ENCODE assay signal across 8 cellular contexts in genomic region chr6:123802697-123803455, GRCh38. TPM values are rescaled to one million over a fixed set of nuclear protein-coding genes. Genes with fewer than 3 reads are reported as not detected.
DNase-seq lines count a peak whose midpoint lies in the region; ATAC-seq and TF ChIP-seq lines count a peak whose summit lies in the region.

No MANE protein-coding gene starts in this region.

- H3K27ac ChIP-seq in coronary artery = no peak overlapping the region

- intact Hi-C loops in activated CD4-positive, alpha-beta T cell treated with anti-CD3 and anti-CD28 coated beads for 36 hours (cut with DNase I, micrococcal nuclease) = loop anchor here (1.0 to 10.0 kb wide), 5 partner anchors 992 to 1311 kb away; no protein-coding TSS in a partner anchor
- intact Hi-C loops in left colon (cut with DNase I, micrococcal nuclease) = loop anchor here in 1 of 2 donors (10.0 kb wide), 1 partner anchor 1052 kb away; no protein-coding TSS in a partner anchor

- DNase-seq in AG10803 (ENCODE audit: low read depth) = peak; percentile 56
- DNase-seq in NCI-H2196 treated with DMSO at 0.1 percent for 48 hours (lab: John Stamatoyannopoulos, UW; ENCODE audit: unreplicated experiment) = peak; percentile 76
- DNase-seq in activated CD4-positive, alpha-beta T cell treated with anti-CD3 and anti-CD28 coated beads for 36 hours = peak; percentile 85
- peak; percentile 78 for DNase-seq in coronary artery (ENCODE audit: low spot score)
- DNase-seq in left colon = peak; percentile 49 to 77
- peak; percentile 41 to 51 for DNase-seq in stimulated activated CD4-positive, alpha-beta T cell treated with anti-CD3 and anti-CD28 coated beads, Interleukin-15, amount 100 ng/mL, for 48 hours (ENCODE audit: low read depth in 2 of 2)

- CTCF ChIA-PET in activated CD4-positive, alpha-beta T cell treated with anti-CD3 and anti-CD28 coated beads for 36 hours (lab: Charles Lee) = interaction anchor here (0.6 to 1.2 kb wide), 7 partner anchors 8 to 1309 kb away, joined by 3 to 7 read pairs (median 4); no protein-coding TSS in a partner anchor

- H3K4me1 Mint-ChIP-seq in activated CD4-positive, alpha-beta T cell treated with anti-CD3 and anti-CD28 coated beads for 36 hours = peaks cover 12% of the 10 kb centered on the region

- H3K27me3 Mint-ChIP-seq in activated CD4-positive, alpha-beta T cell treated with anti-CD3 and anti-CD28 coated beads for 36 hours = peaks cover 38% of the 10 kb centered on the region

- H3K4me3 Mint-ChIP-seq in activated CD4-positive, alpha-beta T cell treated with anti-CD3 and anti-CD28 coated beads for 36 hours = peak overlapping the region; percentile 38

- no peak overlapping the region for H3K27ac Mint-ChIP-seq in activated CD4-positive, alpha-beta T cell treated with anti-CD3 and anti-CD28 coated beads for 36 hours

- H3K4me3 ChIP-seq in AG10803 (ENCODE audit: low read length) = peak overlapping the region; percentile 50
- H3K4me3 ChIP-seq in coronary artery = peak overlapping the region; percentile 70

- no peaks in the 10 kb centered on the region for H3K36me3 Mint-ChIP-seq in activated CD4-positive, alpha-beta T cell treated with anti-CD3 and anti-CD28 coated beads for 36 hours (ENCODE audit: low read depth)

- ATAC-seq in GM18909 (IDR thresholded peaks at IDR 0.05; ENCODE audit: poor library complexity, unreplicated experiment) (peak; percentile 96), HG03175 (IDR thresholded peaks at IDR 0.05; ENCODE audit: unreplicated experiment) (peak; percentile 96), left colon (peak; percentile 96)
- peak; percentile 92 for ATAC-seq in activated CD4-positive, alpha-beta T cell treated with anti-CD3 and anti-CD28 coated beads for 36 hours

- TF ChIP-seq CTCF in AG10803 (conservative IDR thresholded peaks at IDR 0.05; ENCODE audit: low read length) = peak; percentile 92
- peak; percentile 74 for TF ChIP-seq CTCF in coronary artery (IDR thresholded peaks at IDR 0.05)

- POLR2A ChIA-PET in activated CD4-positive, alpha-beta T cell treated with anti-CD3 and anti-CD28 coated beads for 36 hours (lab: Charles Lee) = no interaction called here

- no peaks in the 10 kb centered on the region for H3K9me3 Mint-ChIP-seq in activated CD4-positive, alpha-beta T cell treated with anti-CD3 and anti-CD28 coated beads for 36 hours (ENCODE audit: low read depth)

RNA-seq across cellular contexts. Expression of gene NKAIN2, which starts 0.8 kb away (rescaled TPM):
- not detected for total RNA-seq in activated CD4-positive, alpha-beta T cell treated with anti-CD3 and anti-CD28 coated beads for 36 hours
- under 1 TPM; 0.12 to 0.14 TPM for total RNA-seq in left colon
